Comparison of ENCODE assay signal across 1 cellular context in genomic region chr2:101696272-101697123, GRCh38.
TF ChIP-seq lines count a peak whose summit lies in the region.

No MANE protein-coding gene starts in this region.

TF ChIP-seq in SK-N-SH treated with all-trans-retinoic acid at 6 μM for 48 hours, 23 proteins besides CTCF, POLR2A, EP300 and RAD21 (continued from another document):
- TF ChIP-seq PATZ1 (CRISPR knock-in tag; IDR thresholded peaks at IDR 0.05; ENCODE audit: borderline replicate concordance) (no peak), CSRNP3 (CRISPR knock-in tag; IDR thresholded peaks at IDR 0.05) (no peak), PPARA (CRISPR knock-in tag; IDR thresholded peaks at IDR 0.05; ENCODE audit: borderline replicate concordance) (no peak), ESRRG (CRISPR knock-in tag; IDR thresholded peaks at IDR 0.05) (no peak), ZFP30 (CRISPR knock-in tag; IDR thresholded peaks at IDR 0.05) (no peak)
